Comparison of ENCODE assay signal across 13 cellular contexts in the genomic region with DNA sequence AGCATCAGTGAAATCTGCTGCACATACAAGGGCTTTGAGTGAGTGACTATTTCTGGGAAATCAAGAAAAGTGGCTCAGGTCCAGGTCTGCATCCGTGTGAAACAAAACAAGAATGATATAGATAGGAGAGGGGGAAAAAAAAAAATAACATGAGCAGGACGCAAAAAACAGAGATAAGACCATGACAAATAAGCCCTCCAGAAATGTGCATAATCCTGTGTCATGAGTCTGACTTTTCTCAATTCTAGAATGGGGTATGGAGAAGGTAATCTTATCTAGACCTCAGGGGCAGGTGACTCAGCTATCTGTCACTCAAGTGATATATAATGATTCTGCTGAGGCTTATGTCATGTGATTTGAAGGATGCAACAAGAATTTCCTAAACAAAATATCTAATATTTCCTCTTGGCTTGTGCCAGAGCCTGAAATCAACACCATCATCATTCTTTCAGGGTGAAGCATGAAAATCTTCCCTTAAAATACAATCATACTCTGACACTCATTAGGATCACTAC.
DNase-seq lines count a peak whose midpoint lies in the region; ATAC-seq, FAIRE-seq and TF ChIP-seq lines count a peak whose summit lies in the region.
"Had no signal": no experiment of that assay in that cellular context is flagged by ENCODE, and none has a peak within 500 bp of the region (broad histone marks: within the 10 kb centered on the region; RNA-seq: fewer than 3 reads in every experiment).

No MANE protein-coding gene starts in this region.

- peaks cover 0 to 2% (median 0%) of the 10 kb centered on the region in 11 donors for H3K9me3 Mint-ChIP-seq in naive thymus-derived CD4-positive, alpha-beta T cell

- no peak overlapping the region for H3K27ac Mint-ChIP-seq in naive thymus-derived CD4-positive, alpha-beta T cell

- TF ChIP-seq CTCF in astrocyte of the spinal cord (IDR thresholded peaks at IDR 0.05; ENCODE audit: low read depth, low read length) (no peak), psoas muscle (IDR thresholded peaks at IDR 0.05) (no peak)

- H3K27me3 Mint-ChIP-seq in naive thymus-derived CD4-positive, alpha-beta T cell, result peaks cover 0 to 18% (median 9%) of the 10 kb centered on the region in 5 donors

- ATAC-seq in psoas muscle, result no peak
- no peak for ATAC-seq in naive thymus-derived CD4-positive, alpha-beta T cell
- ATAC-seq: left lung had no signal

- no peaks in the 10 kb centered on the region for H3K4me1 ChIP-seq in psoas muscle
- no peaks in the 10 kb centered on the region for H3K4me1 ChIP-seq in naive thymus-derived CD4-positive, alpha-beta T cell (ENCODE audit: control insufficient read depth in 2 of 2, insufficient read depth in 2 of 2, low read length in 2 of 2)
- H3K4me1 ChIP-seq: left lung had no signal

- H3K4me3 ChIP-seq in astrocyte of the spinal cord (ENCODE audit: low read depth, low read length) (no peak overlapping the region), psoas muscle (no peak overlapping the region)
- no peak overlapping the region for H3K4me3 ChIP-seq in naive thymus-derived CD4-positive, alpha-beta T cell (ENCODE audit: low read length)
- H3K4me3 ChIP-seq: left lung had no signal

- intact Hi-C loops in psoas muscle (cut with DNase I), result no loop called here
- intact Hi-C loops in naive thymus-derived CD4-positive, alpha-beta T cell (cut with micrococcal nuclease), result no loop called here

- no peaks in the 10 kb centered on the region for H3K9me3 ChIP-seq in psoas muscle
- no peaks in the 10 kb centered on the region for H3K9me3 ChIP-seq in naive thymus-derived CD4-positive, alpha-beta T cell (ENCODE audit: control insufficient read depth in 2 of 3, low read length in 3 of 3)
- H3K9me3 ChIP-seq: left lung had no signal

- H3K4me3 Mint-ChIP-seq in naive thymus-derived CD4-positive, alpha-beta T cell, result no peak overlapping the region

- peaks cover 0 to 3% (median 0%) of the 10 kb centered on the region in 7 donors for H3K4me1 Mint-ChIP-seq in naive thymus-derived CD4-positive, alpha-beta T cell

- H3K36me3 Mint-ChIP-seq in naive thymus-derived CD4-positive, alpha-beta T cell, result no peaks in the 10 kb centered on the region

- H3K27me3 ChIP-seq in psoas muscle (ENCODE audit: insufficient read depth in 3 of 3, low read length in 2 of 3), result no peaks in the 10 kb centered on the region
- H3K27me3 ChIP-seq in naive thymus-derived CD4-positive, alpha-beta T cell (ENCODE audit: control insufficient read depth in 2 of 2, insufficient read depth in 2 of 2, low read length in 2 of 2), result no peaks in the 10 kb centered on the region
- H3K27me3 ChIP-seq: left lung had no signal

- in situ Hi-C loops in astrocyte of the spinal cord (cut with HindIII; ENCODE audit: low sequenced_read_pairs), result no loop called here

- CTCF ChIA-PET in naive thymus-derived CD4-positive, alpha-beta T cell (lab: Charles Lee), result no interaction called here

- H3K27ac ChIP-seq in caudate nucleus (ENCODE audit: low read depth, low read length) (no peak overlapping the region), psoas muscle (no peak overlapping the region)
- no peak overlapping the region for H3K27ac ChIP-seq in naive thymus-derived CD4-positive, alpha-beta T cell (ENCODE audit: low read depth, low read length)
- H3K27ac ChIP-seq: left lung had no signal

- no peak for FAIRE-seq in HTR-8/SVneo (lab: Jason Lieb, UNC)
- FAIRE-seq: GM18507 had no signal

- no peaks in the 10 kb centered on the region for H3K36me3 ChIP-seq in psoas muscle (ENCODE audit: insufficient read depth in 1 of 2, low read depth in 1 of 2)
- no peaks in the 10 kb centered on the region for H3K36me3 ChIP-seq in naive thymus-derived CD4-positive, alpha-beta T cell (ENCODE audit: control insufficient read depth in 2 of 3, insufficient read depth in 3 of 3, low read length in 3 of 3)
- H3K36me3 ChIP-seq: left lung had no signal

- WGBS in psoas muscle, 3 donors, result 54 to 69% (median 60%) methylated on average over 2 of the region's 2 CpGs

- DNase-seq in DMS53 treated with DMSO at 0.1 percent for 48 hours (lab: John Stamatoyannopoulos, UW; ENCODE audit: unreplicated experiment) (peak; percentile 33), HTR-8/SVneo (ENCODE audit: insufficient read length, low spot score) (peak; percentile 40), astrocyte of the spinal cord (ENCODE audit: low read depth, low spot score) (peak; percentile 27), lung microvascular endothelial cell (ENCODE audit: low read depth in 2 of 2) (peak; percentile 70 to 91), caudate nucleus (lab: John Stamatoyannopoulos, UW) (no peak), psoas muscle (no peak), iPS-NIHi7 (ENCODE audit: extremely low spot score) (no peak)
- no peak for DNase-seq in naive thymus-derived CD4-positive, alpha-beta T cell
- DNase-seq: activated naive CD4-positive, alpha-beta T cell treated with Interleukin-2 at 50 U/mL for 16 hours; Kasumi-1; left lung; NCI-H82 had no signal

- POLR2A ChIA-PET in naive thymus-derived CD4-positive, alpha-beta T cell (lab: Charles Lee), result no interaction called here

Comparison
In these comparisons a context has a peak if more than half of its experiments do, and no peak if none do; other contexts are left out.
1. DNase-seq: peak in DMS53 treated with DMSO at 0.1 percent for 48 hours (single experiment), HTR-8/SVneo (single experiment), astrocyte of the spinal cord (single experiment) and lung microvascular endothelial cell (2 of 2); none in caudate nucleus (0 of 61), psoas muscle (0 of 2), iPS-NIHi7 (single experiment) and naive thymus-derived CD4-positive, alpha-beta T cell (0 of 9).